Comparison of ENCODE assay signal across 21 cellular contexts in genomic region chr14:100041274-100041673, GRCh38.
"Had no signal": no experiment of that assay in that cellular context is flagged by ENCODE, and none has a peak within 500 bp of the region (broad histone marks: within the 10 kb centered on the region; RNA-seq: fewer than 3 reads in every experiment).

No MANE protein-coding gene starts in this region.

- H3K27me3 Mint-ChIP-seq: activated CD4-positive, alpha-beta T cell treated with anti-CD3 and anti-CD28 coated beads, Interleukin-2, amount 10 ng/mL, durations not matched to agents 7 days and 5 days; activated CD8-positive, alpha-beta T cell treated with anti-CD3 and anti-CD28 coated beads for 36 hours; activated naive CD8-positive, alpha-beta T cell treated with anti-CD3 and anti-CD28 coated beads, Interleukin-2, amount 50 U/mL, for 24 hours; memory B cell; stimulated activated naive B cell treated with anti-CD40 and anti-IgM and Interleukin-4, amounts not matched to agents 10 μg/mL and 1 μg/mL and 100 μg/mL, for 72 hours had no signal

- H3K27ac Mint-ChIP-seq: activated CD4-positive, alpha-beta T cell treated with anti-CD3 and anti-CD28 coated beads, Interleukin-2, amount 10 ng/mL, durations not matched to agents 7 days and 5 days; activated CD8-positive, alpha-beta T cell treated with anti-CD3 and anti-CD28 coated beads for 36 hours; activated naive CD8-positive, alpha-beta T cell treated with anti-CD3 and anti-CD28 coated beads, Interleukin-2, amount 50 U/mL, for 24 hours; activated T-helper 1 cell treated with anti-CD3 and anti-CD28 coated beads, Interleukin-12 subunit alpha, Interleukin-12 subunit beta, Interleukin-2, Interleukin-4 antibody, amounts not matched to agents 30 ng/mL and 10 ng/mL and 1 ng/mL, durations not matched to agents 14 hours and 24 hours and 36 hours; memory B cell; stimulated activated naive B cell treated with anti-CD40 and anti-IgM and Interleukin-4, amounts not matched to agents 10 μg/mL and 1 μg/mL and 100 μg/mL, for 72 hours; T-helper 2 cell treated with Interferon-gamma antibody and Interleukin-4, amounts not matched to agents 5 μg/mL and 100 μg/mL, for 36 hours had no signal

- H3K4me1 Mint-ChIP-seq: memory B cell; stimulated activated naive B cell treated with anti-CD40 and anti-IgM and Interleukin-4, amounts not matched to agents 10 μg/mL and 1 μg/mL and 100 μg/mL, for 72 hours had no signal

- H3K4me2 ChIP-seq: smooth muscle cell had no signal

- ATAC-seq: activated CD8-positive, alpha-beta T cell treated with anti-CD3 and anti-CD28 coated beads for 36 hours; activated naive CD8-positive, alpha-beta T cell treated with anti-CD3 and anti-CD28 coated beads, Interleukin-2, amount 50 U/mL, for 24 hours; heart left ventricle; left cardiac atrium; stimulated activated naive B cell treated with anti-CD40 and anti-IgM and Interleukin-4, amounts not matched to agents 10 μg/mL and 1 μg/mL and 100 μg/mL, for 72 hours had no signal

- H3K27ac ChIP-seq: cardiac muscle cell, epithelial cell of prostate, heart left ventricle, right lobe of liver, WERI-Rb-1 had no signal

- H3K36me3 Mint-ChIP-seq: memory B cell; stimulated activated naive B cell treated with anti-CD40 and anti-IgM and Interleukin-4, amounts not matched to agents 10 μg/mL and 1 μg/mL and 100 μg/mL, for 72 hours had no signal

- DNase-seq: activated CD4-positive, alpha-beta T cell treated with anti-CD3 and anti-CD28 coated beads, Interleukin-2, amount 10 ng/mL, durations not matched to agents 7 days and 5 days; activated CD4-positive, CD25-positive, alpha-beta regulatory T cell treated with anti-CD3 and anti-CD28 coated beads, Interleukin-2, amount 50 U/mL, for 72 hours; activated CD8-positive, alpha-beta T cell treated with anti-CD3 and anti-CD28 coated beads for 36 hours; activated gamma-delta T cell; activated naive CD4-positive, alpha-beta T cell treated with anti-CD3 and anti-CD28 coated beads, Interleukin-2, amount 50 U/mL, for 16 hours; activated naive CD8-positive, alpha-beta T cell treated with anti-CD3 and anti-CD28 coated beads, Interleukin-2, amount 50 U/mL, for 24 hours; cortex of kidney; heart left ventricle; left cardiac atrium; occipital lobe; right lobe of liver; stimulated activated CD4-positive, alpha-beta T cell treated with anti-CD3 and anti-CD28 coated beads, Interleukin-15, amount 100 ng/mL, for 24 hours; stimulated activated naive B cell treated with anti-CD40 and anti-IgM and Interleukin-4, amounts not matched to agents 10 μg/mL and 1 μg/mL and 100 μg/mL, for 72 hours; trophoblast cell; WERI-Rb-1 had no signal

- H3K4me3 ChIP-seq: cardiac muscle cell, heart left ventricle, right lobe of liver, smooth muscle cell had no signal

- H3K9me3 ChIP-seq: heart left ventricle, right lobe of liver had no signal

- H3K36me3 ChIP-seq: cardiac muscle cell, heart left ventricle, right lobe of liver, WERI-Rb-1 had no signal

- H3K27me3 ChIP-seq: cardiac muscle cell, heart left ventricle, right lobe of liver had no signal

- H3K4me3 Mint-ChIP-seq: activated CD4-positive, alpha-beta T cell treated with anti-CD3 and anti-CD28 coated beads, Interleukin-2, amount 10 ng/mL, durations not matched to agents 7 days and 5 days; activated CD8-positive, alpha-beta T cell treated with anti-CD3 and anti-CD28 coated beads for 36 hours; activated naive CD8-positive, alpha-beta T cell treated with anti-CD3 and anti-CD28 coated beads, Interleukin-2, amount 50 U/mL, for 24 hours; activated T-helper 1 cell treated with anti-CD3 and anti-CD28 coated beads, Interleukin-12 subunit alpha, Interleukin-12 subunit beta, Interleukin-2, Interleukin-4 antibody, amounts not matched to agents 30 ng/mL and 10 ng/mL and 1 ng/mL, durations not matched to agents 14 hours and 24 hours and 36 hours; memory B cell; stimulated activated naive B cell treated with anti-CD40 and anti-IgM and Interleukin-4, amounts not matched to agents 10 μg/mL and 1 μg/mL and 100 μg/mL, for 72 hours; T-helper 2 cell treated with Interferon-gamma antibody and Interleukin-4, amounts not matched to agents 5 μg/mL and 100 μg/mL, for 36 hours had no signal

- H3K9me3 Mint-ChIP-seq: activated CD4-positive, alpha-beta T cell treated with anti-CD3 and anti-CD28 coated beads, Interleukin-2, amount 10 ng/mL, durations not matched to agents 7 days and 5 days; activated CD8-positive, alpha-beta T cell treated with anti-CD3 and anti-CD28 coated beads for 36 hours; activated naive CD8-positive, alpha-beta T cell treated with anti-CD3 and anti-CD28 coated beads, Interleukin-2, amount 50 U/mL, for 24 hours; activated T-helper 1 cell treated with anti-CD3 and anti-CD28 coated beads, Interleukin-12 subunit alpha, Interleukin-12 subunit beta, Interleukin-2, Interleukin-4 antibody, amounts not matched to agents 30 ng/mL and 10 ng/mL and 1 ng/mL, durations not matched to agents 14 hours and 24 hours and 36 hours; memory B cell; stimulated activated naive B cell treated with anti-CD40 and anti-IgM and Interleukin-4, amounts not matched to agents 10 μg/mL and 1 μg/mL and 100 μg/mL, for 72 hours; T-helper 2 cell treated with Interferon-gamma antibody and Interleukin-4, amounts not matched to agents 5 μg/mL and 100 μg/mL, for 36 hours had no signal
